In the genomic region with DNA sequence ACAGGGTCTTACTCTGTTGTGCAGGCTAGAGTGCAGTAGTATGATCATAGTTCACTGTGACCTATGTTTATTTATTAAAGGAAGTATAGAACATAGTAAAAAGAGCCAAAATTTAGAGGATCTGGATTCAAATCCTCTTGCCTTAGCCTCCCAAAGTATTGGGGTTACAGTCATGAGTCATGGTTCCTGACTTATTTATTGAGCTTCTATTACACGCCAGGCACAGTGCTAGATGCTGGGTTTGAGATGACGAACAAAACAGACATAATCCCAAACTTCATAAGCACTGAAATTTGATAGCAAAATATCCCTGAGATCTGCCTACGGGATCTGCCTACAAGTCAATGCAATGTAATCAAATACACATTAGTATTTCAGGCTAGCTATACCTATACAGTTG, we compare ENCODE assay signal across 14 cellular contexts. TPM values are rescaled to one million over a fixed set of nuclear protein-coding genes. Genes with fewer than 3 reads are reported as not detected.
DNase-seq lines count a peak whose midpoint lies in the region; ATAC-seq and TF ChIP-seq lines count a peak whose summit lies in the region.
"Had no signal": no experiment of that assay in that cellular context is flagged by ENCODE, and none has a peak within 500 bp of the region (broad histone marks: within the 10 kb centered on the region; RNA-seq: fewer than 3 reads in every experiment).

No MANE protein-coding gene starts in this region.

- H3K27me3 ChIP-seq in endodermal cell (ENCODE audit: control insufficient read depth, insufficient read depth, low read length, poor library complexity, severe bottlenecking), result no peaks in the 10 kb centered on the region

- H3K9ac ChIP-seq in endodermal cell (ENCODE audit: extremely low read depth, low read length, poor library complexity, severe bottlenecking), result no peak overlapping the region

- H3K27ac Mint-ChIP-seq in natural killer cell treated with Interleukin-12 subunit alpha and Interleukin-12 subunit beta and Interleukin-15 and Interleukin-18, amount 100 ng/mL, for 72 hours, result no peak overlapping the region
- H3K27ac Mint-ChIP-seq in natural killer cell, result no peak overlapping the region
- no peak overlapping the region for H3K27ac Mint-ChIP-seq in endodermal cell
- H3K27ac Mint-ChIP-seq in stimulated activated naive CD8-positive, alpha-beta T cell treated with anti-CD3 and anti-CD28 coated beads, Interleukin-15, amount 100 ng/mL, for 72 hours, result no peak overlapping the region
- H3K27ac Mint-ChIP-seq: B cell; CD4-positive, alpha-beta T cell; IgD-negative memory B cell had no signal

- H3K36me3 ChIP-seq in endodermal cell (ENCODE audit: control insufficient read depth, insufficient read depth, low read length), result no peaks in the 10 kb centered on the region

- DNase-seq in natural killer cell treated with Interleukin-12 subunit alpha and Interleukin-12 subunit beta and Interleukin-15 and Interleukin-18, amount 100 ng/mL, for 72 hours (ENCODE audit: low spot score), result no peak
- DNase-seq in natural killer cell (no peak), NCI-H69 (lab: John Stamatoyannopoulos, UW) (peak; percentile 18), endodermal cell (no peak), posterior cingulate gyrus (no peak), ecto neural progenitor cell (ENCODE audit: low spot score) (no peak)
- no peak for DNase-seq in stimulated activated naive CD8-positive, alpha-beta T cell treated with anti-CD3 and anti-CD28 coated beads, Interleukin-15, amount 100 ng/mL, for 72 hours
- DNase-seq: 8988T; ACHN; CD4-positive, alpha-beta T cell; DMS79; H7 had no signal

- no peaks in the 10 kb centered on the region for H3K9me3 Mint-ChIP-seq in natural killer cell treated with Interleukin-12 subunit alpha and Interleukin-12 subunit beta and Interleukin-15 and Interleukin-18, amount 100 ng/mL, for 72 hours
- H3K9me3 Mint-ChIP-seq in natural killer cell (no peaks in the 10 kb centered on the region), endodermal cell (no peaks in the 10 kb centered on the region)
- no peaks in the 10 kb centered on the region for H3K9me3 Mint-ChIP-seq in stimulated activated naive CD8-positive, alpha-beta T cell treated with anti-CD3 and anti-CD28 coated beads, Interleukin-15, amount 100 ng/mL, for 72 hours
- H3K9me3 Mint-ChIP-seq: CD4-positive, alpha-beta T cell; IgD-negative memory B cell had no signal

- no peak for ATAC-seq in natural killer cell treated with Interleukin-12 subunit alpha and Interleukin-12 subunit beta and Interleukin-15 and Interleukin-18, amount 100 ng/mL, for 72 hours
- ATAC-seq in natural killer cell, result no peak
- ATAC-seq in stimulated activated naive CD8-positive, alpha-beta T cell treated with anti-CD3 and anti-CD28 coated beads, Interleukin-15, amount 100 ng/mL, for 72 hours, result no peak

- H3K27ac ChIP-seq in endodermal cell (ENCODE audit: low read depth, low read length), result no peak overlapping the region

- H3K9me3 ChIP-seq in endodermal cell (ENCODE audit: control insufficient read depth, low read length), result no peaks in the 10 kb centered on the region

- H3K4me3 ChIP-seq in endodermal cell (ENCODE audit: low read length), result peak overlapping the region; percentile 98

- intact Hi-C loops in natural killer cell (cut with micrococcal nuclease), result no loop called here
- intact Hi-C loops in posterior cingulate gyrus (cut with DNase I), result no loop called here

- H3K27me3 Mint-ChIP-seq in natural killer cell treated with Interleukin-12 subunit alpha and Interleukin-12 subunit beta and Interleukin-15 and Interleukin-18, amount 100 ng/mL, for 72 hours, result no peaks in the 10 kb centered on the region
- H3K27me3 Mint-ChIP-seq in natural killer cell (ENCODE audit: low read depth in 2 of 2) (no peaks in the 10 kb centered on the region), endodermal cell (ENCODE audit: insufficient read depth) (no peaks in the 10 kb centered on the region)
- no peaks in the 10 kb centered on the region for H3K27me3 Mint-ChIP-seq in stimulated activated naive CD8-positive, alpha-beta T cell treated with anti-CD3 and anti-CD28 coated beads, Interleukin-15, amount 100 ng/mL, for 72 hours
- H3K27me3 Mint-ChIP-seq: B cell; CD4-positive, alpha-beta T cell; IgD-negative memory B cell had no signal

- no peaks in the 10 kb centered on the region for H3K4me1 ChIP-seq in endodermal cell (ENCODE audit: control insufficient read depth, insufficient read depth, low read length)

- 88 to 91% methylated on average over 2 to 3 of the region's 3 CpGs for WGBS in endodermal cell (ENCODE audit: insufficient coverage in 1 of 2, insufficient read length in 1 of 2), 2 experiments

- TF ChIP-seq CTCF in natural killer cell (IDR thresholded peaks at IDR 0.05) (no peak), endodermal cell (conservative IDR thresholded peaks at IDR 0.05) (no peak)

- peaks cover 8% of the 10 kb centered on the region for H3K36me3 Mint-ChIP-seq in natural killer cell treated with Interleukin-12 subunit alpha and Interleukin-12 subunit beta and Interleukin-15 and Interleukin-18, amount 100 ng/mL, for 72 hours
- H3K36me3 Mint-ChIP-seq in natural killer cell (no peaks in the 10 kb centered on the region), endodermal cell (ENCODE audit: low read depth) (no peaks in the 10 kb centered on the region)
- H3K36me3 Mint-ChIP-seq: IgD-negative memory B cell had no signal

- peak overlapping the region; percentile 60 for H3K4me3 Mint-ChIP-seq in natural killer cell treated with Interleukin-12 subunit alpha and Interleukin-12 subunit beta and Interleukin-15 and Interleukin-18, amount 100 ng/mL, for 72 hours
- no peak overlapping the region for H3K4me3 Mint-ChIP-seq in natural killer cell
- no peak overlapping the region for H3K4me3 Mint-ChIP-seq in endodermal cell
- H3K4me3 Mint-ChIP-seq in stimulated activated naive CD8-positive, alpha-beta T cell treated with anti-CD3 and anti-CD28 coated beads, Interleukin-15, amount 100 ng/mL, for 72 hours, result no peak overlapping the region
- H3K4me3 Mint-ChIP-seq: B cell had no signal

- H3K4me1 Mint-ChIP-seq in natural killer cell treated with Interleukin-12 subunit alpha and Interleukin-12 subunit beta and Interleukin-15 and Interleukin-18, amount 100 ng/mL, for 72 hours (ENCODE audit: low read depth in 2 of 2), result peaks cover 31 to 33% of the 10 kb centered on the region in 2 donors
- H3K4me1 Mint-ChIP-seq in natural killer cell (peaks cover 17 to 25% of the 10 kb centered on the region in 2 donors), endodermal cell (peaks cover 22% of the 10 kb centered on the region)
- peaks cover 18% of the 10 kb centered on the region for H3K4me1 Mint-ChIP-seq in stimulated activated naive CD8-positive, alpha-beta T cell treated with anti-CD3 and anti-CD28 coated beads, Interleukin-15, amount 100 ng/mL, for 72 hours

RNA-seq across cellular contexts. Expression of a gene that starts 2.6 kb away (rescaled TPM):
- total RNA-seq in natural killer cell treated with Interleukin-12 subunit alpha and Interleukin-12 subunit beta and Interleukin-15 and Interleukin-18, amount 100 ng/mL, for 72 hours, result 1 to 10 TPM; 5.2 to 6.2 TPM
- total RNA-seq in natural killer cell, result 1 to 10 TPM; 2.4 to 5.0 (median 4.8) TPM
- total RNA-seq in endodermal cell, result 1 to 10 TPM; 2.6 to 3.1 TPM
- polyA plus RNA-seq in endodermal cell (2013, experiment 1 of 2), result 2.3 TPM
- 2.1 TPM for polyA plus RNA-seq in endodermal cell (2013, experiment 2 of 2)

RNA-seq across cellular contexts. Expression of a gene that starts 2.6 kb away (rescaled TPM):
- total RNA-seq in natural killer cell treated with Interleukin-12 subunit alpha and Interleukin-12 subunit beta and Interleukin-15 and Interleukin-18, amount 100 ng/mL, for 72 hours, result 10 to 100 TPM; 32.6 to 44.7 TPM
- total RNA-seq in natural killer cell (10 to 100 TPM in 2 of 3 donors, 1 to 10 TPM in 1; 9.5 to 17.2 (median 11.0) TPM), endodermal cell (10 to 100 TPM; 22.0 to 32.4 TPM)
- polyA plus RNA-seq in endodermal cell (2013, experiment 1 of 2), result 17.7 TPM
- 15.6 TPM for polyA plus RNA-seq in endodermal cell (2013, experiment 2 of 2)
